In genomic region chr5:177595026-177595585, GRCh38 we compare ENCODE assay signal across 1 cellular context.
TF ChIP-seq lines count a peak whose summit lies in the region.

No MANE protein-coding gene starts in this region.

TF ChIP-seq in GM23338, 12 proteins besides CTCF, POLR2A, EP300 and RAD21 (continued from another document):
- TF ChIP-seq ETS1 (IDR thresholded peaks at IDR 0.05): no peak
- no peak for TF ChIP-seq REST (IDR thresholded peaks at IDR 0.05; ENCODE audit: unreplicated experiment)
